9 cellular contexts compared by ENCODE assay signal in genomic region chr12:117329756-117330155, GRCh38. TPM values are rescaled to one million over a fixed set of nuclear protein-coding genes. Genes with fewer than 3 reads are reported as not detected.
"Had no signal": no experiment of that assay in that cellular context is flagged by ENCODE, and none has a peak within 500 bp of the region (broad histone marks: within the 10 kb centered on the region; RNA-seq: fewer than 3 reads in every experiment).

No MANE protein-coding gene starts in this region.

- H3K9me3 ChIP-seq: HAP-1 had no signal

- ATAC-seq: GM23338 had no signal

- H3K4me3 ChIP-seq: GM23248, GM23338, HAP-1 had no signal

- H3K9me3 Mint-ChIP-seq: GM23338, H9 had no signal

- H3K27ac Mint-ChIP-seq: GM23338, H9, HFFc6 had no signal

- H3K4me1 ChIP-seq: HAP-1 had no signal

- H3K36me3 ChIP-seq: HAP-1 had no signal

- H3K27ac ChIP-seq: GM23248 had no signal

- H3K4me3 Mint-ChIP-seq: GM23338, H9, HFFc6 had no signal

- DNase-seq: GM23248, GOT3, H7, H9, HCEC 1CT, HFFc6 had no signal

RNA-seq across cellular contexts. Expression of gene NOS1, which starts 31.7 kb away (rescaled TPM):
- total RNA-seq: GM23248, H4, HFFc6 had no signal
- polyA plus RNA-seq: GM23248 had no signal
